In genomic region chr2:15670981-15671380, GRCh38 we compare ENCODE assay signal across 9 cellular contexts.
"Had no signal": no experiment of that assay in that cellular context is flagged by ENCODE, and none has a peak within 500 bp of the region (broad histone marks: within the 10 kb centered on the region; RNA-seq: fewer than 3 reads in every experiment).

No MANE protein-coding gene starts in this region.

- DNase-seq: GM23248, GOT3, H7, HFFc6 had no signal

- H3K9ac ChIP-seq: GM23248 had no signal

- ATAC-seq: HCT116, HepG2 had no signal

- H3K4me3 ChIP-seq: GM23248, HAP-1 had no signal

- H3K36me3 Mint-ChIP-seq: IgD-negative memory B cell had no signal

- H3K4me3 Mint-ChIP-seq: HFFc6, IgD-negative memory B cell had no signal

- H3K36me3 ChIP-seq: HAP-1 had no signal

- H2AFZ ChIP-seq: GM23248 had no signal

- H3K27ac Mint-ChIP-seq: HFFc6, IgD-negative memory B cell had no signal

- H3K4me1 ChIP-seq: HAP-1 had no signal

- H3K27ac ChIP-seq: GM23248, HL-60 had no signal

- H3K4me1 Mint-ChIP-seq: IgD-negative memory B cell had no signal

- H3K9me3 Mint-ChIP-seq: HFFc6 had no signal
